Comparison of ENCODE assay signal across 8 cellular contexts in the genomic region with DNA sequence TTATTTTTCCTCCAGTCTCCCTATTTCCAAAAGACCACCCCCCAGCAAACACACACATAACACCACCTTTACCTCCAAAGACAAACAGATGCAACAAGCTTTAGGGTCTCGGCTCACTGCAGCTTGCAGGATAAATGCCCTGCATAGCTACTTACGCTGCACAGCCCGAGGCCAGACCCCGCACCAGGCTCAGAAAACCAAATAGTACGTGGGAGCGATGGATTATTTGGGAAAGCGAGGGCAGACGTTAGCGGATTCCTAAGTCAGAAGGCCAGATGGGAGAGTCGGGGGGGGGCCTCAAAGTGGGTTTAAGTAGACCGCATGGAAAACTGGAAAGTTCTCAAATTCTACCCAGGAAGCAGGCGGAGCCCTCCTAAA.
A peak's percentile ranks its signal among the peaks of the same experiment; 100 is the strongest.
DNase-seq lines count a peak whose midpoint lies in the region; ATAC-seq and TF ChIP-seq lines count a peak whose summit lies in the region.

No MANE protein-coding gene starts in this region.

- no peaks in the 10 kb centered on the region for H3K36me3 ChIP-seq in parathyroid adenoma (ENCODE audit: control insufficient read depth, insufficient read depth, low read length)

- H3K27me3 ChIP-seq in parathyroid adenoma (ENCODE audit: control insufficient read depth, insufficient read depth, low read length): no peaks in the 10 kb centered on the region

- ATAC-seq in HG03571 (IDR thresholded peaks at IDR 0.05; ENCODE audit: unreplicated experiment) (no peak), GM19467 (IDR thresholded peaks at IDR 0.05; ENCODE audit: unreplicated experiment) (no peak)

- peak overlapping the region; percentile 58 for H3K27ac ChIP-seq in parathyroid adenoma

- peaks cover 8% of the 10 kb centered on the region for H3K4me1 ChIP-seq in parathyroid adenoma

- TF ChIP-seq CTCF in WI38 (IDR thresholded peaks at IDR 0.05; ENCODE audit: low read depth, low read length) (no peak), fibroblast of mammary gland (conservative IDR thresholded peaks at IDR 0.05; ENCODE audit: control insufficient read depth, insufficient read depth, low read depth, low read length) (no peak), parathyroid adenoma (IDR thresholded peaks at IDR 0.05) (no peak)

- DNase-seq in NCI-H524 (lab: John Stamatoyannopoulos, UW) (peak; percentile 5 to 42), NCI-H524 treated with DMSO at 0.1 percent for 48 hours (lab: John Stamatoyannopoulos, UW) (no peak), fibroblast of mammary gland (ENCODE audit: low read depth) (peak; percentile 24), HCEC 1CT (no peak)

- H3K9ac ChIP-seq in parathyroid adenoma: peak overlapping the region; percentile 75

- H3K9me3 ChIP-seq in parathyroid adenoma (ENCODE audit: control insufficient read depth, low read length): no peaks in the 10 kb centered on the region

- H3K79me2 ChIP-seq in parathyroid adenoma: peaks cover 27% of the 10 kb centered on the region

- peak overlapping the region; percentile 84 for H3K4me3 ChIP-seq in WI38 (ENCODE audit: low read depth, low read length)
- H3K4me3 ChIP-seq in fibroblast of mammary gland (ENCODE audit: control insufficient read depth, low read depth, low read length): peak overlapping the region; percentile 66
- H3K4me3 ChIP-seq in parathyroid adenoma (ENCODE audit: low read depth, low read length): peak overlapping the region; percentile 90

- H3K4me2 ChIP-seq in parathyroid adenoma (ENCODE audit: low read length): peak overlapping the region; percentile 76

- peak overlapping the region; percentile 94 for H2AFZ ChIP-seq in parathyroid adenoma

Comparison
In these comparisons a context has a peak if more than half of its experiments do, and no peak if none do; other contexts are left out.
1. DNase-seq: peak in NCI-H524 (2 of 2) and fibroblast of mammary gland (single experiment); none in NCI-H524 treated with DMSO at 0.1 percent for 48 hours (single experiment) and HCEC 1CT (single experiment).
2. Peak in every context shown above with its lines, with median percentiles within 50 percentile points of each other: H3K4me3 ChIP-seq.